11 cellular contexts compared by ENCODE assay signal in the genomic region with DNA sequence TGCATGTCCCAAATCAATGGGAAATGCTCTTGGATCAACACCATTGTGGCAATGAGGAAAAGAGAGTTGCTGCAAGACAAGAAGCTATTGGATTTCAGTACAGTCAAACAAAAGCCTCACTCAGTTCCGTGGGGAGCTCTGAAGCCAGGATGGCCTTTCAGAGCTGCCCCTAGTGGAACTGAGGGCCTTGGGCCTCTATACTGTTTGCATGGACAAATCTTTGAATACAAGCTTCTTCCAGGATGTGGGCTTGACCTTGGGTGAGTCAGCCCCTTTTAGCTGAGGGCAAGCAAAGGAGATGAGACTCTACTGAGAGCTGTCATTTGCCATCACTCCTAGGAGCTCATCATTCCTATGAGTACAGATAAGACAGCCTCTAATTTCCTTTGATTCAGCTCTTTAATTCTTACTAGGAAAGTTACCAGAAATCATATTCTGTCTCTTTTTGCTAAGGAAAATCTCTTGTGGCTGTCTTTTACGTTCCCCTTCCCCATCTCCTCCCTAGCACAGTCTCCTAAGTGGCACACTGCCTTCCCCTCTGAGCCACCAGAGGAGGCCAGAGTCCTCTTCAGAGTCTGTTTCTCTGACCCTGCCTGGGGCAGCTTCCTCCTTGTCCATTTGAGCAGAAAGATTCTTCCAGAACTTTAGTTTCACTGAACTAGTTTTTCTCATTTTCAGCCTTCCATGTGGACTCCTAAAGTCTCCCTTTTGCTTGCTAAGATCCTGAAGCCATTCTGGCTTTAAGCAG.
DNase-seq lines count a peak whose midpoint lies in the region; ATAC-seq and TF ChIP-seq lines count a peak whose summit lies in the region.
"Had no signal": no experiment of that assay in that cellular context is flagged by ENCODE, and none has a peak within 500 bp of the region (broad histone marks: within the 10 kb centered on the region; RNA-seq: fewer than 3 reads in every experiment).

No MANE protein-coding gene starts in this region.

- TF ChIP-seq CTCF in nephron (IDR thresholded peaks at IDR 0.05; ENCODE audit: unreplicated experiment in 3 of 3), result peak; percentile 7 to 35 (median 14)
- TF ChIP-seq CTCF in omental fat pad (IDR thresholded peaks at IDR 0.05), result no peak

- ATAC-seq in activated T-helper 17 cell treated with anti-CD3 and anti-CD28 coated beads, Interleukin-2, amount 50 U/mL, for 72 hours (replicated peaks), result peak; percentile 29
- ATAC-seq in omental fat pad (ENCODE audit: low FRiP score) (no peak), GM18511 (IDR thresholded peaks at IDR 0.05; ENCODE audit: unreplicated experiment) (no peak)
- ATAC-seq: upper lobe of right lung had no signal

- H3K27ac Mint-ChIP-seq in activated T-helper 17 cell treated with anti-CD3 and anti-CD28 coated beads, Interleukin-2, amount 50 U/mL, for 72 hours, result peak overlapping the region; percentile 31
- H3K27ac Mint-ChIP-seq in nephron, result peak overlapping the region in 1 of 3 experiments; percentile 11

- no peaks in the 10 kb centered on the region for H3K27me3 Mint-ChIP-seq in activated T-helper 17 cell treated with anti-CD3 and anti-CD28 coated beads, Interleukin-2, amount 50 U/mL, for 72 hours
- no peaks in the 10 kb centered on the region for H3K27me3 Mint-ChIP-seq in nephron (ENCODE audit: low read depth)

- no peaks in the 10 kb centered on the region for H3K36me3 Mint-ChIP-seq in activated T-helper 17 cell treated with anti-CD3 and anti-CD28 coated beads, Interleukin-2, amount 50 U/mL, for 72 hours (ENCODE audit: low read depth)
- H3K36me3 Mint-ChIP-seq in nephron (ENCODE audit: low read depth), result no peaks in the 10 kb centered on the region

- H3K4me1 Mint-ChIP-seq in activated T-helper 17 cell treated with anti-CD3 and anti-CD28 coated beads, Interleukin-2, amount 50 U/mL, for 72 hours, result no peaks in the 10 kb centered on the region
- no peaks in the 10 kb centered on the region for H3K4me1 Mint-ChIP-seq in nephron

- no peak overlapping the region for H3K4me3 Mint-ChIP-seq in activated T-helper 17 cell treated with anti-CD3 and anti-CD28 coated beads, Interleukin-2, amount 50 U/mL, for 72 hours
- no peak overlapping the region for H3K4me3 Mint-ChIP-seq in nephron

- DNase-seq in ELF-1 (ENCODE audit: low read depth, low spot score) (peak; percentile 33), Kasumi-1 (lab: John Stamatoyannopoulos, UW) (peak; percentile 9 to 21), omental fat pad (ENCODE audit: low spot score) (no peak), activated gamma-delta T cell treated with Interleukin-2 at 50 U/mL for 16 hours (no peak)
- DNase-seq in stimulated activated naive CD4-positive, alpha-beta T cell treated with Interleukin-2 at 50 U/mL for 16 hours (lab: John Stamatoyannopoulos, UW), result no peak
- DNase-seq: activated gamma-delta T cell, IMR-90, upper lobe of right lung had no signal

- no peaks in the 10 kb centered on the region for H3K9me3 Mint-ChIP-seq in activated T-helper 17 cell treated with anti-CD3 and anti-CD28 coated beads, Interleukin-2, amount 50 U/mL, for 72 hours
- H3K9me3 Mint-ChIP-seq in nephron, result no peaks in the 10 kb centered on the region

Comparison
In these comparisons a context has a peak if more than half of its experiments do, and no peak if none do; other contexts are left out.
1. DNase-seq: peak in ELF-1 (single experiment) and Kasumi-1 (2 of 2); none in omental fat pad (single experiment), activated gamma-delta T cell treated with Interleukin-2 at 50 U/mL for 16 hours (single experiment) and stimulated activated naive CD4-positive, alpha-beta T cell treated with Interleukin-2 at 50 U/mL for 16 hours (single experiment).
2. CTCF ChIP-seq: peak in nephron (3 of 3); none in omental fat pad (0 of 3).